8 cellular contexts compared by ENCODE assay signal in genomic region chr1:201461193-201461657, GRCh38. TPM values are rescaled to one million over a fixed set of nuclear protein-coding genes. Genes with fewer than 3 reads are reported as not detected.
DNase-seq lines count a peak whose midpoint lies in the region; ATAC-seq and TF ChIP-seq lines count a peak whose summit lies in the region.

No MANE protein-coding gene starts in this region.

- H3K9me3 ChIP-seq in Caco-2 (no peaks in the 10 kb centered on the region), RWPE2 (ENCODE audit: severe bottlenecking) (no peaks in the 10 kb centered on the region), psoas muscle (no peaks in the 10 kb centered on the region), T-helper 17 cell (ENCODE audit: control insufficient read depth, low read length, poor library complexity, severe bottlenecking) (no peaks in the 10 kb centered on the region)

- peak overlapping the region; percentile 46 for H3K4me3 Mint-ChIP-seq in Caco-2 (ENCODE audit: unreplicated experiment)
- no peak overlapping the region for H3K4me3 Mint-ChIP-seq in T-helper 17 cell

- peaks cover 26% of the 10 kb centered on the region for H3K4me1 ChIP-seq in Caco-2
- peaks cover 47% of the 10 kb centered on the region for H3K4me1 ChIP-seq in RWPE2 (ENCODE audit: insufficient read depth, poor library complexity, severe bottlenecking)
- H3K4me1 ChIP-seq in psoas muscle: peaks cover 80% of the 10 kb centered on the region

- no peak overlapping the region for H3K4me3 ChIP-seq in Caco-2 (ENCODE audit: low read depth, low read length)
- no peak overlapping the region for H3K4me3 ChIP-seq in RWPE2 (ENCODE audit: severe bottlenecking)
- no peak overlapping the region for H3K4me3 ChIP-seq in psoas muscle

- H3K27ac Mint-ChIP-seq in Caco-2 (ENCODE audit: unreplicated experiment) (peak overlapping the region; percentile 87), T-helper 17 cell (no peak overlapping the region)

- peak; percentile 78 to 85 for DNase-seq in Caco-2
- DNase-seq in RWPE2 (ENCODE audit: low spot score): peak; percentile 86
- peak; percentile 95 for DNase-seq in fibroblast of peridontal ligament (ENCODE audit: extremely low read depth)
- DNase-seq in psoas muscle: peak; percentile 60 to 75
- no peak for DNase-seq in OCI-M2 (lab: John Stamatoyannopoulos, UW; ENCODE audit: unreplicated experiment)
- no peak for DNase-seq in T-helper 17 cell
- no peak for DNase-seq in DMS114 treated with DMSO at 0.1 percent for 48 hours (lab: John Stamatoyannopoulos, UW; ENCODE audit: unreplicated experiment)

- CTCF ChIA-PET in Caco-2 (lab: Charles Lee): interaction anchor here (1.0 to 1.9 kb wide), 7 partner anchors 13 to 76 kb away, joined by 3 to 17 read pairs (median 6); no protein-coding TSS in a partner anchor

- no peaks in the 10 kb centered on the region for H3K9me3 Mint-ChIP-seq in Caco-2 (ENCODE audit: unreplicated experiment)

- H3K4me1 Mint-ChIP-seq in Caco-2 (ENCODE audit: low read depth, unreplicated experiment): peaks cover 27% of the 10 kb centered on the region
- peaks cover 4% of the 10 kb centered on the region for H3K4me1 Mint-ChIP-seq in T-helper 17 cell

- POLR2A ChIA-PET in Caco-2 (lab: Charles Lee): no interaction called here

- intact Hi-C loops in Caco-2 (cut with micrococcal nuclease; ENCODE audit: unreplicated experiment): no loop called here
- intact Hi-C loops in psoas muscle (cut with DNase I): no loop called here

- H3K36me3 ChIP-seq in Caco-2 (ENCODE audit: control insufficient read depth, insufficient read depth, low read length) (no peaks in the 10 kb centered on the region), RWPE2 (ENCODE audit: low read depth) (peaks cover 23% of the 10 kb centered on the region), psoas muscle (ENCODE audit: insufficient read depth in 1 of 2, low read depth in 1 of 2) (peaks cover 0 to 21% of the 10 kb centered on the region in 2 donors)

- H3K27me3 Mint-ChIP-seq in Caco-2 (ENCODE audit: insufficient read depth, unreplicated experiment) (no peaks in the 10 kb centered on the region), T-helper 17 cell (peaks cover 24% of the 10 kb centered on the region)

- no TSS peak for BruUV-seq in Caco-2 (replicated peaks; lab: Mats Ljungman, UMichigan)

- H3K27ac ChIP-seq in RWPE2 (ENCODE audit: poor library complexity, severe bottlenecking): peak overlapping the region; percentile 97
- H3K27ac ChIP-seq in psoas muscle: peak overlapping the region; percentile 98

- H3K27me3 ChIP-seq in Caco-2 (replicated peaks; ENCODE audit: control insufficient read depth, insufficient read depth, low read length) (no peaks in the 10 kb centered on the region), RWPE2 (ENCODE audit: insufficient read depth, poor library complexity, severe bottlenecking) (no peaks in the 10 kb centered on the region), psoas muscle (ENCODE audit: insufficient read depth in 3 of 3, low read length in 2 of 3) (no peaks in the 10 kb centered on the region)

- WGBS in psoas muscle, 3 donors: 50 to 72% (median 64%) methylated on average over 5 of the region's 5 CpGs

- peaks cover 17% of the 10 kb centered on the region for H3K36me3 Mint-ChIP-seq in Caco-2 (ENCODE audit: insufficient read depth, unreplicated experiment)
- peaks cover 2% of the 10 kb centered on the region for H3K36me3 Mint-ChIP-seq in T-helper 17 cell (ENCODE audit: low read depth)

- no peak for TF ChIP-seq CTCF in Caco-2 (IDR thresholded peaks at IDR 0.05; ENCODE audit: insufficient read depth in 1 of 2, low read depth in 1 of 2, low read length in 1 of 2, severe bottlenecking in 1 of 2, unreplicated experiment in 1 of 2)
- TF ChIP-seq CTCF in RWPE2 (IDR thresholded peaks at IDR 0.05; ENCODE audit: poor library complexity, severe bottlenecking): no peak
- no peak for TF ChIP-seq CTCF in psoas muscle (IDR thresholded peaks at IDR 0.05)

- ATAC-seq in RWPE2 (ENCODE audit: low read depth): peak; percentile 83
- ATAC-seq in psoas muscle: peak; percentile 76 to 83 (median 80)
- ATAC-seq in T-helper 17 cell: no peak
- ATAC-seq in GM19328 (IDR thresholded peaks at IDR 0.05; ENCODE audit: unreplicated experiment): no peak

RNA-seq across cellular contexts. Expression of gene PHLDA3, which starts 7.8 kb away (rescaled TPM):
- 6.5 and 10.5 TPM in 2 replicates for total RNA-seq in Caco-2 (2022)
- 100 to 1,000 TPM in 1 of 4 donors, 10 to 100 TPM in 3; 41.8 to 116 (median 78.9) TPM for total RNA-seq in psoas muscle
- polyA plus RNA-seq in psoas muscle: 10 to 100 TPM; 42.3 to 62.4 (median 55.1) TPM
- total RNA-seq in T-helper 17 cell: 1 to 10 TPM; 1.6 to 2.7 TPM

RNA-seq across cellular contexts. Expression of gene TNNI1, which starts 39.7 kb away (rescaled TPM):
- total RNA-seq in Caco-2 (2022): not detected in 2 replicates
- total RNA-seq in psoas muscle: 1,000 to 10,000 TPM; 2,137 to 4,600 (median 3,389) TPM
- 1,000 to 10,000 TPM in 2 of 3 donors, 100 to 1,000 TPM in 1; 734 to 2,687 (median 2,500) TPM for polyA plus RNA-seq in psoas muscle
- total RNA-seq in T-helper 17 cell: not detected

RNA-seq across cellular contexts. Expression of gene CSRP1, which starts 45.7 kb away (rescaled TPM):
- total RNA-seq in Caco-2 (2022): 60.0 and 60.8 TPM in 2 replicates
- 10 to 100 TPM; 14.7 to 27.7 (median 24.3) TPM for total RNA-seq in psoas muscle
- polyA plus RNA-seq in psoas muscle: 10 to 100 TPM; 21.1 to 26.4 (median 23.2) TPM
- total RNA-seq in T-helper 17 cell: 10 to 100 TPM; 37.2 to 51.7 TPM

Comparison
In these comparisons a context has a peak if more than half of its experiments do, and no peak if none do; other contexts are left out.
1. DNase-seq: peak in Caco-2 (2 of 2), RWPE2 (single experiment), fibroblast of peridontal ligament (single experiment) and psoas muscle (2 of 2); none in OCI-M2 (single experiment), T-helper 17 cell (0 of 3) and DMS114 treated with DMSO at 0.1 percent for 48 hours (single experiment).
2. ATAC-seq: peak in RWPE2 (single experiment) and psoas muscle (4 of 4); none in T-helper 17 cell (single experiment) and GM19328 (single experiment).
3. RNA of gene TNNI1, which starts 39.7 kb away (total RNA-seq): 2,137 to 4,600 TPM in psoas muscle; not detected in Caco-2 and not detected in T-helper 17 cell; every median in the first group is over 1,000 times any median in the second.